In the genomic region with DNA sequence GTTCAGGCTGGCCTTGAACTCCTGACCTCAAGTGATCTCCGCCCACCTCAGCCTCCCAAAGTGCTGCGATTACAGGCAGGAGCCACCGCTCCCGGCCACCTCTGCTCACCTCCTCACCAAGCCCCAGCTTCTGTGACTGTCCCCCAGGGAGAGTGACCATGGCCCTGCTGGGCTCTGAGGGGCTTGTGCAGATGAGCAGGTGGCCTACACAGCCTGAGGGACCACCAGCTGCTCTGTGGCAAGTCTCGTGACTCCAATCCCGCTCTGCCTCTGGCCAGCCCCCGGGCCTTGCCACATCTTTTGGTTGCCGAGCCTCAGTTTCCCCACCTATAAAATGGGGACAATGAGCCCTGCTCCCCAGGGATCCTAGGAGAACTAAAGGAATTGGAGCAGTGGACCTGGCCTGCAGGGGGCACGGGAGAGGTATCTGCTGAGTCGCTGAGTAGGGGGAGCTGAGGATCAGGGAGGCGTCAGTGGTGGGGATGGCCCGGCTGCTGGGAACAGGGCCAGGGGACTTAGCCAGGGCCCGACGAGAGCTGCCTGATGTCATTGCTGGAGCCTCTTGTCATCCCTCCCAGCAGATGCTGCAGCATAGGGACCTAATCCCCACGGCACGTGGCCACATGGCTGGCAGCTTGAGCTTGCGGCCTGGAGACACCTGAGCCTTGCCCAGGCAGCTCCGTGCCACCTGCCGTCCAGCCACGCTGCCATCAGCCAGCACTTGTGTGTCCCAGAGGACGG, we compare ENCODE assay signal across 11 cellular contexts.
A peak's percentile ranks its signal among the peaks of the same experiment; 100 is the strongest.
DNase-seq lines count a peak whose midpoint lies in the region; ATAC-seq, FAIRE-seq and TF ChIP-seq lines count a peak whose summit lies in the region.
"Had no signal": no experiment of that assay in that cellular context is flagged by ENCODE, and none has a peak within 500 bp of the region (broad histone marks: within the 10 kb centered on the region; RNA-seq: fewer than 3 reads in every experiment).

No MANE protein-coding gene starts in this region.

- H3K27ac Mint-ChIP-seq in activated naive CD8-positive, alpha-beta T cell treated with anti-CD3 and anti-CD28 coated beads, Interleukin-2, amount 10 ng/mL, durations not matched to agents 7 days and 5 days: peak overlapping the region; percentile 19
- H3K27ac Mint-ChIP-seq in activated naive CD8-positive, alpha-beta T cell treated with anti-CD3 and anti-CD28 coated beads for 36 hours: no peak overlapping the region
- H3K27ac Mint-ChIP-seq in WTC11: no peak overlapping the region
- H3K27ac Mint-ChIP-seq in effector memory CD8-positive, alpha-beta T cell: no peak overlapping the region
- H3K27ac Mint-ChIP-seq: CD4-positive, alpha-beta T cell had no signal

- H3K27ac ChIP-seq in layer of hippocampus (ENCODE audit: low read depth, low read length) (peak overlapping the region; percentile 80), upper lobe of left lung (peak overlapping the region; percentile 72 to 84 (median 76))

- no peak overlapping the region for H3K4me3 ChIP-seq in upper lobe of left lung

- peaks cover 23% of the 10 kb centered on the region for H3K4me1 Mint-ChIP-seq in activated naive CD8-positive, alpha-beta T cell treated with anti-CD3 and anti-CD28 coated beads, Interleukin-2, amount 10 ng/mL, durations not matched to agents 7 days and 5 days
- peaks cover 32% of the 10 kb centered on the region for H3K4me1 Mint-ChIP-seq in activated naive CD8-positive, alpha-beta T cell treated with anti-CD3 and anti-CD28 coated beads for 36 hours
- H3K4me1 Mint-ChIP-seq in WTC11: peaks cover 11% of the 10 kb centered on the region
- H3K4me1 Mint-ChIP-seq in effector memory CD8-positive, alpha-beta T cell (ENCODE audit: low read depth in 2 of 2): peaks cover 15% of the 10 kb centered on the region in 2 donors

- peaks cover 29 to 60% (median 42%) of the 10 kb centered on the region in 4 donors for H3K4me1 ChIP-seq in upper lobe of left lung

- no peak for FAIRE-seq in urothelium cell line (lab: Jason Lieb, UNC)

- WGBS in upper lobe of left lung, 2 donors: 76 to 90% methylated on average over 11 to 20 of the region's 21 CpGs

- POLR2A ChIA-PET in activated naive CD8-positive, alpha-beta T cell treated with anti-CD3 and anti-CD28 coated beads, Interleukin-2, amount 10 ng/mL, durations not matched to agents 7 days and 5 days (lab: Charles Lee): interaction anchor here (4.1 to 6.2 kb wide), 2 partner anchors 11 to 74 kb away, joined by 28 to 139 read pairs; partner anchors contain the start of gene GADD45B
- POLR2A ChIA-PET in WTC11 (lab: Charles Lee): interaction anchor here (1.4 kb wide), 1 partner anchor 29 kb away, joined by 5 read pairs; no protein-coding TSS in a partner anchor

- no peaks in the 10 kb centered on the region for H3K27me3 Mint-ChIP-seq in activated naive CD8-positive, alpha-beta T cell treated with anti-CD3 and anti-CD28 coated beads, Interleukin-2, amount 10 ng/mL, durations not matched to agents 7 days and 5 days
- H3K27me3 Mint-ChIP-seq in activated naive CD8-positive, alpha-beta T cell treated with anti-CD3 and anti-CD28 coated beads for 36 hours: no peaks in the 10 kb centered on the region
- H3K27me3 Mint-ChIP-seq in WTC11 (ENCODE audit: low read depth): no peaks in the 10 kb centered on the region
- no peaks in the 10 kb centered on the region for H3K27me3 Mint-ChIP-seq in effector memory CD8-positive, alpha-beta T cell
- H3K27me3 Mint-ChIP-seq: CD4-positive, alpha-beta T cell had no signal

- in situ Hi-C loops in GM13977 (cut with MboI; ENCODE audit: low pct_unique_long_range_greater_than_20kb, low sequenced_read_pairs, unreplicated experiment): no loop called here

- ATAC-seq in activated naive CD8-positive, alpha-beta T cell treated with anti-CD3 and anti-CD28 coated beads, Interleukin-2, amount 10 ng/mL, durations not matched to agents 7 days and 5 days (ENCODE audit: low read depth): no peak
- peak; percentile 34; the same call in 1 of the 2 replicates for ATAC-seq in WTC11
- ATAC-seq in upper lobe of left lung (ENCODE audit: low FRiP score in 2 of 2): no peak
- no peak for ATAC-seq in effector memory CD8-positive, alpha-beta T cell (replicated peaks)

- no peak for TF ChIP-seq POLR2A in upper lobe of left lung (IDR thresholded peaks at IDR 0.05)

- H3K4me3 Mint-ChIP-seq in activated naive CD8-positive, alpha-beta T cell treated with anti-CD3 and anti-CD28 coated beads, Interleukin-2, amount 10 ng/mL, durations not matched to agents 7 days and 5 days: no peak overlapping the region
- no peak overlapping the region for H3K4me3 Mint-ChIP-seq in activated naive CD8-positive, alpha-beta T cell treated with anti-CD3 and anti-CD28 coated beads for 36 hours
- H3K4me3 Mint-ChIP-seq in WTC11: no peak overlapping the region
- H3K4me3 Mint-ChIP-seq in effector memory CD8-positive, alpha-beta T cell: no peak overlapping the region
- H3K4me3 Mint-ChIP-seq: CD4-positive, alpha-beta T cell had no signal

- H3K9me3 Mint-ChIP-seq in activated naive CD8-positive, alpha-beta T cell treated with anti-CD3 and anti-CD28 coated beads, Interleukin-2, amount 10 ng/mL, durations not matched to agents 7 days and 5 days: no peaks in the 10 kb centered on the region
- no peaks in the 10 kb centered on the region for H3K9me3 Mint-ChIP-seq in activated naive CD8-positive, alpha-beta T cell treated with anti-CD3 and anti-CD28 coated beads for 36 hours
- H3K9me3 Mint-ChIP-seq in WTC11: no peaks in the 10 kb centered on the region
- H3K9me3 Mint-ChIP-seq in effector memory CD8-positive, alpha-beta T cell: no peaks in the 10 kb centered on the region
- H3K9me3 Mint-ChIP-seq: CD4-positive, alpha-beta T cell had no signal

- CTCF ChIA-PET in WTC11 (lab: Charles Lee): interaction anchor here (0.5 to 2.3 kb wide), 6 partner anchors 10 to 276 kb away, joined by 3 to 12 read pairs (median 4); no protein-coding TSS in a partner anchor

- no peak for TF ChIP-seq EP300 in upper lobe of left lung (IDR thresholded peaks at IDR 0.05)

- no peak for DNase-seq in activated naive CD8-positive, alpha-beta T cell treated with anti-CD3 and anti-CD28 coated beads, Interleukin-2, amount 10 ng/mL, durations not matched to agents 7 days and 5 days
- DNase-seq in activated naive CD8-positive, alpha-beta T cell treated with anti-CD3 and anti-CD28 coated beads for 36 hours: no peak
- DNase-seq in WTC11 (ENCODE audit: low spot score): no peak
- DNase-seq in upper lobe of left lung: peak in 1 of 2 donors; percentile 80
- DNase-seq in GM13977 (ENCODE audit: low spot score): no peak
- DNase-seq in urothelium cell line (ENCODE audit: low spot score): no peak
- no peak for DNase-seq in effector memory CD8-positive, alpha-beta T cell
- DNase-seq: CD4-positive, alpha-beta T cell; cerebellar nuclear complex; stimulated activated CD4-positive, alpha-beta T cell treated with anti-CD3 and anti-CD28 coated beads, Interleukin-2, amount 100 ng/mL, for 24 hours had no signal

- H3K27me3 ChIP-seq in layer of hippocampus (ENCODE audit: control insufficient read depth, insufficient read depth, low read length) (no peaks in the 10 kb centered on the region), upper lobe of left lung (no peaks in the 10 kb centered on the region)

- H3K9me3 ChIP-seq in upper lobe of left lung: no peaks in the 10 kb centered on the region

- TF ChIP-seq CTCF in WTC11 (IDR thresholded peaks at IDR 0.05) (no peak), upper lobe of left lung (IDR thresholded peaks at IDR 0.05) (no peak), GM13977 (IDR thresholded peaks at IDR 0.05; ENCODE audit: extremely low read depth, insufficient read depth, missing control alignments) (no peak)

- no peaks in the 10 kb centered on the region for H3K36me3 ChIP-seq in upper lobe of left lung

- no peaks in the 10 kb centered on the region for H3K36me3 Mint-ChIP-seq in activated naive CD8-positive, alpha-beta T cell treated with anti-CD3 and anti-CD28 coated beads, Interleukin-2, amount 10 ng/mL, durations not matched to agents 7 days and 5 days
- H3K36me3 Mint-ChIP-seq in activated naive CD8-positive, alpha-beta T cell treated with anti-CD3 and anti-CD28 coated beads for 36 hours: peaks cover 2% of the 10 kb centered on the region
- no peaks in the 10 kb centered on the region for H3K36me3 Mint-ChIP-seq in WTC11
- H3K36me3 Mint-ChIP-seq in effector memory CD8-positive, alpha-beta T cell (ENCODE audit: insufficient read depth): no peaks in the 10 kb centered on the region

TF ChIP-seq in WTC11, 78 proteins besides CTCF, POLR2A, EP300 and RAD21 (continues in another document):
- TF ChIP-seq CBFB (CRISPR knock-in tag; IDR thresholded peaks at IDR 0.05; ENCODE audit: low read depth): no peak
- TF ChIP-seq, protein P1, sequence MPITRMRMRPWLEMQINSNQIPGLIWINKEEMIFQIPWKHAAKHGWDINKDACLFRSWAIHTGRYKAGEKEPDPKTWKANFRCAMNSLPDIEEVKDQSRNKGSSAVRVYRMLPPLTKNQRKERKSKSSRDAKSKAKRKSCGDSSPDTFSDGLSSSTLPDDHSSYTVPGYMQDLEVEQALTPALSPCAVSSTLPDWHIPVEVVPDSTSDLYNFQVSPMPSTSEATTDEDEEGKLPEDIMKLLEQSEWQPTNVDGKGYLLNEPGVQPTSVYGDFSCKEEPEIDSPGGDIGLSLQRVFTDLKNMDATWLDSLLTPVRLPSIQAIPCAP (CRISPR knock-in tag; IDR thresholded peaks at IDR 0.05): no peak
